Comparison of ENCODE assay signal across 1 cellular context in the genomic region with DNA sequence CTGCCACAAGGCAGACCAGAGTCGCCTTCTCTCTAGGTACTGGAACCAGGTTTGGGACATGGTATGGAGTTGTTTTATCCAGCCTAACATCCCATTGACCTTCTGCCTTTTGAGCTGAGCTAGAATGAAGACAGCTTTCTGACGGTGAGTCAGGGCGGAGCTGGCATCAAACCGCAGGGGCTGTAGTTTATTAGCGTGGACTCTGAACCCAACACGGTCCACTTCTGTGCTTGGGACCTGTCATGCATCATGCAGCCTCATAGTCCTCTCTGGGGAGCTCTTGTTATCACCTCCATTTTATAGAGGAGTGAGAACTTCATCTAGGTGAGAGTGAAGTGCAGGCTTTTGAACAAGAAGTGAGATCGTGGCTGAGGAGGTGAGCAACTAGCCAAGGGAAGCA.
TF ChIP-seq lines count a peak whose summit lies in the region.

No MANE protein-coding gene starts in this region.

TF ChIP-seq in A549, 52 proteins besides CTCF, POLR2A, EP300 and RAD21:
- TF ChIP-seq MAZ (IDR thresholded peaks at IDR 0.05; ENCODE audit: borderline replicate concordance, low read depth, low read length), result no peak
- TF ChIP-seq MAFK (IDR thresholded peaks at IDR 0.05; ENCODE audit: partially characterized antibody), result no peak
